In the genomic region with DNA sequence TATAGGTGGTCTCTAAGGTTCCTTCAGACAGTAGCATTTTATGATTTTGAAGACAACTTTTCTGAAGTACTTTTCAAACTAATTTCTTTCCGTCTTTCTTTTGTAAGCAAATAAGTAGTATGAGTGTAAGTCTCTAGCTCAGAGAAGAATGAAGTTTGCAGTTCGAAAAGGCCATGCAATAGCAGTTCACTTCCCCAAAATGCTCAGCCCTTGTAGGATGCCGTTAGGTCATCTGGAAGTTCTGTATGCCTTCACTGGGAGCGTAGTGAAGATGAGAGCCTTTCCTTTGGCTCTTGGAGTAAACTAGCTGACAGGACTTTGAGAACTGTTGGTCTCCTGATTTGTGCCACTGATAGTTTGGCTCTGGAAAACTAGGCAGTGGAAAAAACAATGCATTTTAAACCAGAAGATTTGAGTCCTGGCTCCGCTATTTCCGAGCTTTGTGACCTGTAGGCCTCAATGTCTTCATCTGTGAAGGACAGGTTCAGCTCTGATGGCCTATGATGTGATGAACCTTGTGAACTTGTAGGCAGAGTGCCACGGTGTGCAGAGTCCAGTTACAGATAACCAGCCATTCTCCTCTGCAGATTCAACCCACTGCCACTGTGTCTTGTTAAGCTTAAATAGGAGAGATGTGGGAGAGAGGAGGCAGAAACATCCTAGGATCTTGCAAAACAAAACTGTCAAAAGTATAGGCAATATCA, we compare ENCODE assay signal across 1 cellular context.
TF ChIP-seq lines count a peak whose summit lies in the region.

No MANE protein-coding gene starts in this region.

TF ChIP-seq in HepG2, 621 proteins besides CTCF, POLR2A, EP300 and RAD21 (continued from another document and continues in another):
- TF ChIP-seq, protein P1, sequence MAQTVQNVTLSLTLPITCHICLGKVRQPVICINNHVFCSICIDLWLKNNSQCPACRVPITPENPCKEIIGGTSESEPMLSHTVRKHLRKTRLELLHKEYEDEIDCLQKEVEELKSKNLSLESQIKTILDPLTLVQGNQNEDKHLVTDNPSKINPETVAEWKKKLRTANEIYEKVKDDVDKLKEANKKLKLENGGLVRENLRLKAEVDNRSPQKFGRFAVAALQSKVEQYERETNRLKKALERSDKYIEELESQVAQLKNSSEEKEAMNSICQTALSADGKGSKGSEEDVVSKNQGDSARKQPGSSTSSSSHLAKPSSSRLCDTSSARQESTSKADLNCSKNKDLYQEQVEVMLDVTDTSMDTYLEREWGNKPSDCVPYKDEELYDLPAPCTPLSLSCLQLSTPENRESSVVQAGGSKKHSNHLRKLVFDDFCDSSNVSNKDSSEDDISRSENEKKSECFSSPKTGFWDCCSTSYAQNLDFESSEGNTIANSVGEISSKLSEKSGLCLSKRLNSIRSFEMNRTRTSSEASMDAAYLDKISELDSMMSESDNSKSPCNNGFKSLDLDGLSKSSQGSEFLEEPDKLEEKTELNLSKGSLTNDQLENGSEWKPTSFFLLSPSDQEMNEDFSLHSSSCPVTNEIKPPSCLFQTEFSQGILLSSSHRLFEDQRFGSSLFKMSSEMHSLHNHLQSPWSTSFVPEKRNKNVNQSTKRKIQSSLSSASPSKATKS (CRISPR knock-in tag; IDR thresholded peaks at IDR 0.05): no peak
- TF ChIP-seq, protein P2, sequence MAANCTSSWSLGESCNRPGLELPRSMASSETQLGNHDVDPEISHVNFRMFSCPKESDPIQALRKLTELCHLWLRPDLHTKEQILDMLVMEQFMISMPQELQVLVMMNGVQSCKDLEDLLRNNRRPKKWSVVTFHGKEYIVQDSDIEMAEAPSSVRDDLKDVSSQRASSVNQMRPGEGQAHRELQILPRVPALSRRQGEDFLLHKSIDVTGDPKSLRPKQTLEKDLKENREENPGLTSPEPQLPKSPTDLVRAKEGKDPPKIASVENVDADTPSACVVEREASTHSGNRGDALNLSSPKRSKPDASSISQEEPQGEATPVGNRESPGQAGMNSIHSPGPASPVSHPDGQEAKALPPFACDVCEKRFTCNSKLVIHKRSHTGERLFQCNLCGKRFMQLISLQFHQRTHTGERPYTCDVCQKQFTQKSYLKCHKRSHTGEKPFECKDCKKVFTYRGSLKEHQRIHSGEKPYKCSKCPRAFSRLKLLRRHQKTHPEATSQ (CRISPR knock-in tag; IDR thresholded peaks at IDR 0.05; ENCODE audit: borderline replicate concordance): no peak
- TF ChIP-seq TCF12 (IDR thresholded peaks at IDR 0.05) (no peak), TCF12 (CRISPR knock-in tag; IDR thresholded peaks at IDR 0.05) (no peak), ZNF274 (CRISPR knock-in tag; IDR thresholded peaks at IDR 0.05) (no peak), HDAC1 (CRISPR knock-in tag; IDR thresholded peaks at IDR 0.05) (peak; percentile 35; the same call in 1 of the 2 replicates), ZNF557 (CRISPR knock-in tag; IDR thresholded peaks at IDR 0.05) (no peak), NR2F2 (IDR thresholded peaks at IDR 0.05; ENCODE audit: borderline replicate concordance, low read depth) (no peak), HES4 (CRISPR knock-in tag; IDR thresholded peaks at IDR 0.05; ENCODE audit: borderline replicate concordance) (no peak), MLLT10 (CRISPR knock-in tag; IDR thresholded peaks at IDR 0.05) (no peak), SPEN (CRISPR knock-in tag; IDR thresholded peaks at IDR 0.05; ENCODE audit: low read depth) (no peak), ZNF550 (CRISPR knock-in tag; IDR thresholded peaks at IDR 0.05; ENCODE audit: borderline replicate concordance) (no peak), KLF16 (CRISPR knock-in tag; IDR thresholded peaks at IDR 0.05) (no peak), ZFP36L1 (CRISPR knock-in tag; IDR thresholded peaks at IDR 0.05) (no peak), SIX1 (CRISPR knock-in tag; IDR thresholded peaks at IDR 0.05; ENCODE audit: borderline replicate concordance) (no peak), ZNF468 (CRISPR knock-in tag; IDR thresholded peaks at IDR 0.05) (no peak), ELF4 (CRISPR knock-in tag; IDR thresholded peaks at IDR 0.05; ENCODE audit: borderline replicate concordance) (no peak), PPARG (CRISPR knock-in tag; conservative IDR thresholded peaks at IDR 0.05) (0 out of 2 replicates have a peak, but pooled peaks have one; percentile 28), SRF (IDR thresholded peaks at IDR 0.05; ENCODE audit: low read depth, low read length) (no peak), ZNF337 (CRISPR knock-in tag; IDR thresholded peaks at IDR 0.05; ENCODE audit: borderline replicate concordance, low read depth) (no peak), RCOR2 (CRISPR knock-in tag; IDR thresholded peaks at IDR 0.05) (0 out of 2 replicates have a peak, but pooled peaks have one; percentile 25)
- TF ChIP-seq, protein P3, sequence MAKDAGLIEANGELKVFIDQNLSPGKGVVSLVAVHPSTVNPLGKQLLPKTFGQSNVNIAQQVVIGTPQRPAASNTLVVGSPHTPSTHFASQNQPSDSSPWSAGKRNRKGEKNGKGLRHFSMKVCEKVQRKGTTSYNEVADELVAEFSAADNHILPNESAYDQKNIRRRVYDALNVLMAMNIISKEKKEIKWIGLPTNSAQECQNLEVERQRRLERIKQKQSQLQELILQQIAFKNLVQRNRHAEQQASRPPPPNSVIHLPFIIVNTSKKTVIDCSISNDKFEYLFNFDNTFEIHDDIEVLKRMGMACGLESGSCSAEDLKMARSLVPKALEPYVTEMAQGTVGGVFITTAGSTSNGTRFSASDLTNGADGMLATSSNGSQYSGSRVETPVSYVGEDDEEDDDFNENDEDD (CRISPR knock-in tag; IDR thresholded peaks at IDR 0.05; ENCODE audit: borderline replicate concordance): no peak
- TF ChIP-seq, protein P4, sequence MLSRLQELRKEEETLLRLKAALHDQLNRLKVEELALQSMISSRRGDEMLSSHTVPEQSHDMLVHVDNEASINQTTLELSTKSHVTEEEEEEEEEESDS (CRISPR knock-in tag; IDR thresholded peaks at IDR 0.05; ENCODE audit: borderline replicate concordance): no peak
- TF ChIP-seq, protein P5, sequence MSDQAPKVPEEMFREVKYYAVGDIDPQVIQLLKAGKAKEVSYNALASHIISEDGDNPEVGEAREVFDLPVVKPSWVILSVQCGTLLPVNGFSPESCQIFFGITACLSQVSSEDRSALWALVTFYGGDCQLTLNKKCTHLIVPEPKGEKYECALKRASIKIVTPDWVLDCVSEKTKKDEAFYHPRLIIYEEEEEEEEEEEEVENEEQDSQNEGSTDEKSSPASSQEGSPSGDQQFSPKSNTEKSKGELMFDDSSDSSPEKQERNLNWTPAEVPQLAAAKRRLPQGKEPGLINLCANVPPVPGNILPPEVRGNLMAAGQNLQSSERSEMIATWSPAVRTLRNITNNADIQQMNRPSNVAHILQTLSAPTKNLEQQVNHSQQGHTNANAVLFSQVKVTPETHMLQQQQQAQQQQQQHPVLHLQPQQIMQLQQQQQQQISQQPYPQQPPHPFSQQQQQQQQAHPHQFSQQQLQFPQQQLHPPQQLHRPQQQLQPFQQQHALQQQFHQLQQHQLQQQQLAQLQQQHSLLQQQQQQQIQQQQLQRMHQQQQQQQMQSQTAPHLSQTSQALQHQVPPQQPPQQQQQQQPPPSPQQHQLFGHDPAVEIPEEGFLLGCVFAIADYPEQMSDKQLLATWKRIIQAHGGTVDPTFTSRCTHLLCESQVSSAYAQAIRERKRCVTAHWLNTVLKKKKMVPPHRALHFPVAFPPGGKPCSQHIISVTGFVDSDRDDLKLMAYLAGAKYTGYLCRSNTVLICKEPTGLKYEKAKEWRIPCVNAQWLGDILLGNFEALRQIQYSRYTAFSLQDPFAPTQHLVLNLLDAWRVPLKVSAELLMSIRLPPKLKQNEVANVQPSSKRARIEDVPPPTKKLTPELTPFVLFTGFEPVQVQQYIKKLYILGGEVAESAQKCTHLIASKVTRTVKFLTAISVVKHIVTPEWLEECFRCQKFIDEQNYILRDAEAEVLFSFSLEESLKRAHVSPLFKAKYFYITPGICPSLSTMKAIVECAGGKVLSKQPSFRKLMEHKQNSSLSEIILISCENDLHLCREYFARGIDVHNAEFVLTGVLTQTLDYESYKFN (CRISPR knock-in tag; conservative IDR thresholded peaks at IDR 0.05): peak; percentile 47
- TF ChIP-seq, protein P6, sequence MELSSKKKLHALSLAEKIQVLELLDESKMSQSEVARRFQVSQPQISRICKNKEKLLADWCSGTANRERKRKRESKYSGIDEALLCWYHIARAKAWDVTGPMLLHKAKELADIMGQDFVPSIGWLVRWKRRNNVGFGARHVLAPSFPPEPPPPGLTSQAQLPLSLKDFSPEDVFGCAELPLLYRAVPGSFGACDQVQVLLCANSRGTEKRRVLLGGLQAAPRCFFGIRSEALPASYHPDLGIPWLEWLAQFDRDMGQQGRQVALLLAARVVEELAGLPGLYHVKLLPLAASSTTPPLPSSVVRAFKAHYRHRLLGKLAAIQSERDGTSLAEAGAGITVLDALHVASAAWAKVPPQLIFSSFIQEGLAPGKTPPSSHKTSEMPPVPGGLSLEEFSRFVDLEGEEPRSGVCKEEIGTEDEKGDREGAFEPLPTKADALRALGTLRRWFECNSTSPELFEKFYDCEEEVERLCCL (CRISPR knock-in tag; IDR thresholded peaks at IDR 0.05; ENCODE audit: borderline replicate concordance): no peak
- TF ChIP-seq, protein P7, sequence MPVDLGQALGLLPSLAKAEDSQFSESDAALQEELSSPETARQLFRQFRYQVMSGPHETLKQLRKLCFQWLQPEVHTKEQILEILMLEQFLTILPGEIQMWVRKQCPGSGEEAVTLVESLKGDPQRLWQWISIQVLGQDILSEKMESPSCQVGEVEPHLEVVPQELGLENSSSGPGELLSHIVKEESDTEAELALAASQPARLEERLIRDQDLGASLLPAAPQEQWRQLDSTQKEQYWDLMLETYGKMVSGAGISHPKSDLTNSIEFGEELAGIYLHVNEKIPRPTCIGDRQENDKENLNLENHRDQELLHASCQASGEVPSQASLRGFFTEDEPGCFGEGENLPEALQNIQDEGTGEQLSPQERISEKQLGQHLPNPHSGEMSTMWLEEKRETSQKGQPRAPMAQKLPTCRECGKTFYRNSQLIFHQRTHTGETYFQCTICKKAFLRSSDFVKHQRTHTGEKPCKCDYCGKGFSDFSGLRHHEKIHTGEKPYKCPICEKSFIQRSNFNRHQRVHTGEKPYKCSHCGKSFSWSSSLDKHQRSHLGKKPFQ (CRISPR knock-in tag; IDR thresholded peaks at IDR 0.05; ENCODE audit: insufficient replicate concordance): no peak
- TF ChIP-seq, protein P8, sequence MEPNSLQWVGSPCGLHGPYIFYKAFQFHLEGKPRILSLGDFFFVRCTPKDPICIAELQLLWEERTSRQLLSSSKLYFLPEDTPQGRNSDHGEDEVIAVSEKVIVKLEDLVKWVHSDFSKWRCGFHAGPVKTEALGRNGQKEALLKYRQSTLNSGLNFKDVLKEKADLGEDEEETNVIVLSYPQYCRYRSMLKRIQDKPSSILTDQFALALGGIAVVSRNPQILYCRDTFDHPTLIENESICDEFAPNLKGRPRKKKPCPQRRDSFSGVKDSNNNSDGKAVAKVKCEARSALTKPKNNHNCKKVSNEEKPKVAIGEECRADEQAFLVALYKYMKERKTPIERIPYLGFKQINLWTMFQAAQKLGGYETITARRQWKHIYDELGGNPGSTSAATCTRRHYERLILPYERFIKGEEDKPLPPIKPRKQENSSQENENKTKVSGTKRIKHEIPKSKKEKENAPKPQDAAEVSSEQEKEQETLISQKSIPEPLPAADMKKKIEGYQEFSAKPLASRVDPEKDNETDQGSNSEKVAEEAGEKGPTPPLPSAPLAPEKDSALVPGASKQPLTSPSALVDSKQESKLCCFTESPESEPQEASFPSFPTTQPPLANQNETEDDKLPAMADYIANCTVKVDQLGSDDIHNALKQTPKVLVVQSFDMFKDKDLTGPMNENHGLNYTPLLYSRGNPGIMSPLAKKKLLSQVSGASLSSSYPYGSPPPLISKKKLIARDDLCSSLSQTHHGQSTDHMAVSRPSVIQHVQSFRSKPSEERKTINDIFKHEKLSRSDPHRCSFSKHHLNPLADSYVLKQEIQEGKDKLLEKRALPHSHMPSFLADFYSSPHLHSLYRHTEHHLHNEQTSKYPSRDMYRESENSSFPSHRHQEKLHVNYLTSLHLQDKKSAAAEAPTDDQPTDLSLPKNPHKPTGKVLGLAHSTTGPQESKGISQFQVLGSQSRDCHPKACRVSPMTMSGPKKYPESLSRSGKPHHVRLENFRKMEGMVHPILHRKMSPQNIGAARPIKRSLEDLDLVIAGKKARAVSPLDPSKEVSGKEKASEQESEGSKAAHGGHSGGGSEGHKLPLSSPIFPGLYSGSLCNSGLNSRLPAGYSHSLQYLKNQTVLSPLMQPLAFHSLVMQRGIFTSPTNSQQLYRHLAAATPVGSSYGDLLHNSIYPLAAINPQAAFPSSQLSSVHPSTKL (CRISPR knock-in tag; IDR thresholded peaks at IDR 0.05): peak; percentile 44
- TF ChIP-seq, protein P9, sequence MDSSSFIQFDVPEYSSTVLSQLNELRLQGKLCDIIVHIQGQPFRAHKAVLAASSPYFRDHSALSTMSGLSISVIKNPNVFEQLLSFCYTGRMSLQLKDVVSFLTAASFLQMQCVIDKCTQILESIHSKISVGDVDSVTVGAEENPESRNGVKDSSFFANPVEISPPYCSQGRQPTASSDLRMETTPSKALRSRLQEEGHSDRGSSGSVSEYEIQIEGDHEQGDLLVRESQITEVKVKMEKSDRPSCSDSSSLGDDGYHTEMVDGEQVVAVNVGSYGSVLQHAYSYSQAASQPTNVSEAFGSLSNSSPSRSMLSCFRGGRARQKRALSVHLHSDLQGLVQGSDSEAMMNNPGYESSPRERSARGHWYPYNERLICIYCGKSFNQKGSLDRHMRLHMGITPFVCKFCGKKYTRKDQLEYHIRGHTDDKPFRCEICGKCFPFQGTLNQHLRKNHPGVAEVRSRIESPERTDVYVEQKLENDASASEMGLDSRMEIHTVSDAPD (CRISPR knock-in tag; IDR thresholded peaks at IDR 0.05): no peak
